Comparison of ENCODE assay signal across 12 cellular contexts in genomic region chr6:110660066-110660655, GRCh38.
DNase-seq lines count a peak whose midpoint lies in the region; ATAC-seq and TF ChIP-seq lines count a peak whose summit lies in the region.
"Had no signal": no experiment of that assay in that cellular context is flagged by ENCODE, and none has a peak within 500 bp of the region (broad histone marks: within the 10 kb centered on the region; RNA-seq: fewer than 3 reads in every experiment).

No MANE protein-coding gene starts in this region.

- peak overlapping the region; percentile 48 for H3K18ac ChIP-seq in neuronal stem cell (ENCODE audit: low read length)

- no peak overlapping the region for H2BK120ac ChIP-seq in neuronal stem cell (ENCODE audit: low read depth, low read length)

- H4K8ac ChIP-seq in neuronal stem cell (ENCODE audit: low read depth, low read length), result no peak overlapping the region

- H3K4me1 ChIP-seq in neuronal stem cell (ENCODE audit: control insufficient read depth in 2 of 2, insufficient read depth in 1 of 2, low read depth in 1 of 2, low read length in 2 of 2), result no peaks in the 10 kb centered on the region

- ATAC-seq in GM19455 (IDR thresholded peaks at IDR 0.05; ENCODE audit: unreplicated experiment), result no peak
- ATAC-seq: A549 had no signal

- no peak overlapping the region for H2AK5ac ChIP-seq in neuronal stem cell (ENCODE audit: low read depth, low read length)

- H3K14ac ChIP-seq in neuronal stem cell (ENCODE audit: low read length), result no peak overlapping the region

- H3K4me3 ChIP-seq in dorsolateral prefrontal cortex, result no peak overlapping the region
- no peak overlapping the region for H3K4me3 ChIP-seq in neuronal stem cell (ENCODE audit: low read length in 2 of 2)
- H3K4me3 ChIP-seq: A549, HAP-1 had no signal

- no peak overlapping the region for H3K4ac ChIP-seq in neuronal stem cell (ENCODE audit: low read length)

- H3K27ac ChIP-seq in VCaP (peak overlapping the region; percentile 99), dorsolateral prefrontal cortex (peak overlapping the region in 55 of 59 donors; percentile 12 to 95 (median 85)), neuronal stem cell (replicated peaks; ENCODE audit: low read length) (no peak overlapping the region)
- H3K27ac ChIP-seq: A549 had no signal

- H3K27me3 ChIP-seq in dorsolateral prefrontal cortex (no peaks in the 10 kb centered on the region), neuronal stem cell (ENCODE audit: control insufficient read depth in 3 of 3, insufficient read depth in 3 of 3, low read depth in 1 of 3, low read length in 3 of 3) (no peaks in the 10 kb centered on the region)

- TF ChIP-seq CTCF in VCaP (conservative IDR thresholded peaks at IDR 0.05) (no peak), dorsolateral prefrontal cortex (IDR thresholded peaks at IDR 0.05 in 54 of 56, conservative IDR thresholded peaks at IDR 0.05 in 2 of 56; ENCODE audit: low read depth in 1 of 56, partially characterized antibody in 56 of 56) (no peak)

- H2BK5ac ChIP-seq in neuronal stem cell (ENCODE audit: low read length), result no peak overlapping the region

- H3K4me2 ChIP-seq in neuronal stem cell (ENCODE audit: insufficient read depth, low read length, poor library complexity, severe bottlenecking), result no peak overlapping the region
- H3K4me2 ChIP-seq: A549 had no signal

- no peak overlapping the region for H2BK15ac ChIP-seq in neuronal stem cell (ENCODE audit: low read length)

- intact Hi-C loops in dorsolateral prefrontal cortex (cut with DNase I), result no loop called here

- WGBS in neuronal stem cell (ENCODE audit: extremely low coverage in 2 of 2, insufficient read length in 2 of 2, insufficient replicate concordance in 1 of 2), 2 donors, result no CpG with 5 or more reads among the region's 9 CpGs

- H3K9me3 ChIP-seq in neuronal stem cell (replicated peaks in 1 of 2; ENCODE audit: control insufficient read depth in 2 of 2, insufficient read depth in 1 of 2, low read depth in 1 of 2, low read length in 2 of 2), result no peaks in the 10 kb centered on the region
- H3K9me3 ChIP-seq: A549, HAP-1 had no signal

- no peaks in the 10 kb centered on the region for H3K79me1 ChIP-seq in neuronal stem cell (ENCODE audit: low read depth, low read length)

- no peak overlapping the region for H3K9ac ChIP-seq in neuronal stem cell (ENCODE audit: low read depth, low read length, poor library complexity)

- H2AFZ ChIP-seq in neuronal stem cell (ENCODE audit: low read length), result no peak overlapping the region

- H4K91ac ChIP-seq in neuronal stem cell (ENCODE audit: low read depth, low read length, poor library complexity), result no peak overlapping the region

- DNase-seq in dorsolateral prefrontal cortex, result no peak
- no peak for DNase-seq in neuronal stem cell (ENCODE audit: low spot score)
- no peak for DNase-seq in NCI-H1417 treated with DMSO at 0.1 percent for 48 hours (lab: John Stamatoyannopoulos, UW)
- DNase-seq in T-helper 9 cell, result no peak
- no peak for DNase-seq in NCI-H524 treated with DMSO at 0.1 percent for 48 hours (lab: John Stamatoyannopoulos, UW)
- DNase-seq: CD4-positive, CD25-positive, alpha-beta regulatory T cell; GF-D8; HFFc6 had no signal

- H2BK12ac ChIP-seq in neuronal stem cell (ENCODE audit: low read length), result no peak overlapping the region

- peak overlapping the region; percentile 55 for H3K23ac ChIP-seq in neuronal stem cell (ENCODE audit: low read depth, low read length, poor library complexity)

- peaks cover 0 to 15% of the 10 kb centered on the region in 2 donors for H3K36me3 ChIP-seq in neuronal stem cell (replicated peaks in 1 of 2; ENCODE audit: control insufficient read depth in 2 of 2, insufficient read depth in 2 of 2, low read length in 2 of 2)
- H3K36me3 ChIP-seq: HAP-1 had no signal
